In genomic region chr20:4014031-4014474, GRCh38 we compare ENCODE assay signal across 8 cellular contexts. TPM values are rescaled to one million over a fixed set of nuclear protein-coding genes. Genes with fewer than 3 reads are reported as not detected.
DNase-seq lines count a peak whose midpoint lies in the region; ATAC-seq and TF ChIP-seq lines count a peak whose summit lies in the region.

No MANE protein-coding gene starts in this region.

- peaks cover 2% of the 10 kb centered on the region for H3K27me3 Mint-ChIP-seq in activated B cell treated with CpG ODN at 0.5 μM for 24 hours

- H3K27ac ChIP-seq in neutrophil = peak overlapping the region; percentile 99

- H3K36me3 Mint-ChIP-seq in activated B cell treated with CpG ODN at 0.5 μM for 24 hours (ENCODE audit: low read depth) = peaks cover 4% of the 10 kb centered on the region

- TF ChIP-seq CTCF in activated B cell treated with CpG ODN at 0.5 μM for 24 hours (IDR thresholded peaks at IDR 0.05) (no peak), fibroblast of villous mesenchyme (IDR thresholded peaks at IDR 0.05; ENCODE audit: insufficient read depth, low read depth, low read length) (peak; percentile 68), neutrophil (IDR thresholded peaks at IDR 0.05) (peak; percentile 66)

- H3K9me3 Mint-ChIP-seq in activated B cell treated with CpG ODN at 0.5 μM for 24 hours = no peaks in the 10 kb centered on the region

- peak overlapping the region; percentile 83 for H3K4me3 Mint-ChIP-seq in activated B cell treated with CpG ODN at 0.5 μM for 24 hours

- peaks cover 13% of the 10 kb centered on the region for H3K36me3 ChIP-seq in neutrophil

- no peaks in the 10 kb centered on the region for H3K9me3 ChIP-seq in neutrophil

- no peak overlapping the region for H3K27ac Mint-ChIP-seq in activated B cell treated with CpG ODN at 0.5 μM for 24 hours

- peak; percentile 66 for DNase-seq in CD1c-positive myeloid dendritic cell (ENCODE audit: extremely low spot score)
- DNase-seq in NCI-H2171 treated with DMSO at 0.1 percent for 48 hours (lab: John Stamatoyannopoulos, UW) = peak; percentile 93
- no peak for DNase-seq in activated B cell treated with CpG ODN at 0.5 μM for 24 hours
- DNase-seq in fibroblast of villous mesenchyme (ENCODE audit: low read depth) = peak; percentile 85

- H3K4me1 ChIP-seq in neutrophil (ENCODE audit: control insufficient read depth in 1 of 2, insufficient read depth in 1 of 2, low read depth in 1 of 2, low read length in 1 of 2) = peaks cover 75 to 90% of the 10 kb centered on the region in 2 experiments

- peaks cover 33% of the 10 kb centered on the region for H3K4me1 Mint-ChIP-seq in activated B cell treated with CpG ODN at 0.5 μM for 24 hours

- no peaks in the 10 kb centered on the region for H3K27me3 ChIP-seq in neutrophil

- CTCF ChIA-PET in activated B cell treated with CpG ODN at 0.5 μM for 24 hours (lab: Charles Lee) = interaction anchor here (1.5 kb wide), 1 partner anchor 71 kb away, joined by 8 read pairs; no protein-coding TSS in a partner anchor

- peak overlapping the region; percentile 89 for H3K4me3 ChIP-seq in fibroblast of villous mesenchyme (ENCODE audit: low read depth, low read length)
- H3K4me3 ChIP-seq in neutrophil (ENCODE audit: low read depth in 1 of 2, low read length in 1 of 2) = peak overlapping the region; percentile 87 to 99

- intact Hi-C loops in activated B cell treated with CpG ODN at 0.5 μM for 24 hours (cut with micrococcal nuclease) = loop anchor here (1.0 to 10.0 kb wide), 3 partner anchors 25 to 969 kb away; partner anchors contain the start of genes GNRH2 and MRPS26

- ATAC-seq in GM21529 (IDR thresholded peaks at IDR 0.05; ENCODE audit: unreplicated experiment) (peak; percentile 28), activated B cell treated with CpG ODN at 0.5 μM for 24 hours (ENCODE audit: low read depth) (no peak), GM21576 (IDR thresholded peaks at IDR 0.05; ENCODE audit: unreplicated experiment) (no peak), GM21381 (IDR thresholded peaks at IDR 0.05; ENCODE audit: unreplicated experiment) (no peak)

- POLR2A ChIA-PET in activated B cell treated with CpG ODN at 0.5 μM for 24 hours (lab: Charles Lee) = interaction anchor here (0.8 to 4.2 kb wide), 2 partner anchors 11 to 71 kb away, joined by 3 to 9 read pairs; no protein-coding TSS in a partner anchor

RNA-seq across cellular contexts. Expression of gene RNF24, which starts 1.3 kb away (rescaled TPM):
- total RNA-seq in activated B cell treated with CpG ODN at 0.5 μM for 24 hours (6.3 and 6.9 TPM in 2 replicates), fibroblast of villous mesenchyme (15.5 TPM in 2 replicates)
